Comparison of ENCODE assay signal across 25 cellular contexts in the genomic region with DNA sequence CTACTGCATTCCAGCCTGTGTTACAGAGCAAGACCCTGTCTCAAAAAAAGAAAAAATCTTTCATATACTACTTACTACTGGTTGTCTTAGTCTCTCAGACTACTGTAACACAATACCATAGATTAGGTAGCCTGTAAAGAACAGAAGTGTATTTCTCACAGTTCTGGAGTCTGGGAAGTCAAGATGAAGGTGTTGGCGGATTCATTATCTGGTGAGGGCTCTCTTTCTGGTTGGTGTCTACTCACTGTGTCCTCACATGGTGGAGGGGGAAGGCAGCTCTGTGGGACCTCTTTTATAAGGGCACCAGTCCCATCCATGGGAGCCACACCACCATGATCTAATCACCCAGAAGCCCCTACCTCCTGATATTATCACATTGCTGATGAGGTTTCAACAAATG. TPM values are rescaled to one million over a fixed set of nuclear protein-coding genes. Genes with fewer than 3 reads are reported as not detected.
DNase-seq lines count a peak whose midpoint lies in the region; ATAC-seq, FAIRE-seq and TF ChIP-seq lines count a peak whose summit lies in the region.
"Had no signal": no experiment of that assay in that cellular context is flagged by ENCODE, and none has a peak within 500 bp of the region (broad histone marks: within the 10 kb centered on the region; RNA-seq: fewer than 3 reads in every experiment).

No MANE protein-coding gene starts in this region.

- H3K9ac ChIP-seq in H9 (ENCODE audit: extremely low read depth, insufficient read length, low read length) (no peak overlapping the region), K562 (ENCODE audit: insufficient read depth in 1 of 2, low read depth in 2 of 2, low read length in 2 of 2) (no peak overlapping the region)

- H2BK20ac ChIP-seq in H9 (ENCODE audit: low read depth, low read length, poor library complexity, severe bottlenecking), result no peak overlapping the region

- TF ChIP-seq POLR2A in K562 (conservative IDR thresholded peaks at IDR 0.05), result no peak

- BruUV-seq in K562 (replicated peaks; lab: Mats Ljungman, UMichigan), result no TSS peak

- no peaks in the 10 kb centered on the region for H3K27me3 Mint-ChIP-seq in CD4-positive, CD25-positive, alpha-beta regulatory T cell
- H3K27me3 Mint-ChIP-seq in H9 (ENCODE audit: low read depth) (no peaks in the 10 kb centered on the region), mesothelial cell of epicardium (ENCODE audit: low read depth) (no peaks in the 10 kb centered on the region)
- H3K27me3 Mint-ChIP-seq: B cell had no signal

- no peak overlapping the region for H2BK120ac ChIP-seq in H9 (ENCODE audit: low read depth, low read length, poor library complexity, severe bottlenecking)

- no peak overlapping the region for H3K4me2 ChIP-seq in H9 (ENCODE audit: insufficient read depth, insufficient read length, low read length)
- H3K4me2 ChIP-seq in K562 (ENCODE audit: insufficient read depth, low read length), result no peak overlapping the region; the same call in 1 of the 2 replicates

- no peak overlapping the region for H3T11ph ChIP-seq in H9 (ENCODE audit: low read length)

- FAIRE-seq in K562 (lab: Jason Lieb, UNC), result no peak
- FAIRE-seq: A549, HepG2, RCC 7860 had no signal

- no peak overlapping the region for H4K91ac ChIP-seq in H9 (ENCODE audit: insufficient read length, low read depth, low read length)

- no peaks in the 10 kb centered on the region for H3K9me1 ChIP-seq in K562 (ENCODE audit: control insufficient read depth, insufficient read depth, low read length)

- no peak overlapping the region for H3K4me3 ChIP-seq in CD4-positive, CD25-positive, alpha-beta regulatory T cell (ENCODE audit: low read depth, low read length)
- no peak overlapping the region for H3K4me3 ChIP-seq in K562
- H3K4me3 ChIP-seq: A549, SJCRH30 had no signal

- peak overlapping the region in 2 of 3 donors; percentile 21 to 47 for H3K27ac Mint-ChIP-seq in CD4-positive, CD25-positive, alpha-beta regulatory T cell
- H3K27ac Mint-ChIP-seq in H9, result peak overlapping the region in 2 of 3 experiments; percentile 59 to 61; a peak in 3 of 7 replicates
- peak overlapping the region; percentile 59 for H3K27ac Mint-ChIP-seq in mesothelial cell of epicardium
- H3K27ac Mint-ChIP-seq: B cell had no signal

- H3K27me3 ChIP-seq in CD4-positive, CD25-positive, alpha-beta regulatory T cell (ENCODE audit: control insufficient read depth, insufficient read depth, low read length), result no peaks in the 10 kb centered on the region
- H3K27me3 ChIP-seq in H9 (ENCODE audit: insufficient read depth, low read length), result no peaks in the 10 kb centered on the region
- no peaks in the 10 kb centered on the region for H3K27me3 ChIP-seq in K562 (ENCODE audit: control insufficient read depth in 2 of 2, insufficient read depth in 2 of 2, low read length in 2 of 2)
- H3K27me3 ChIP-seq: SJCRH30 had no signal

- H2BK15ac ChIP-seq in H9 (ENCODE audit: low read depth, low read length), result no peak overlapping the region

- in situ Hi-C loops in K562 (cut with MboI), result no loop called here

- H2AFZ ChIP-seq in H9 (ENCODE audit: low read length), result no peak overlapping the region
- H2AFZ ChIP-seq in K562 (ENCODE audit: low read depth, low read length), result no peak overlapping the region

- no peak overlapping the region for H3K56ac ChIP-seq in H9 (ENCODE audit: insufficient read length, low read depth, low read length)

- H3K9me3 ChIP-seq in CD4-positive, CD25-positive, alpha-beta regulatory T cell (ENCODE audit: control insufficient read depth in 2 of 2, low read length in 2 of 2), result no peaks in the 10 kb centered on the region
- no peaks in the 10 kb centered on the region for H3K9me3 ChIP-seq in H9 (ENCODE audit: control insufficient read depth, low read depth, low read length)
- peaks cover 4% of the 10 kb centered on the region for H3K9me3 ChIP-seq in K562 (replicated peaks; ENCODE audit: control insufficient read depth, insufficient read depth, low read depth, low read length)
- H3K9me3 ChIP-seq: A549, SJCRH30 had no signal

- no peak overlapping the region for H3K14ac ChIP-seq in H9 (ENCODE audit: insufficient read depth, low read length)

- H4K20me1 ChIP-seq in H9 (ENCODE audit: control insufficient read depth, insufficient read depth, insufficient read length) (no peaks in the 10 kb centered on the region), K562 (replicated peaks; ENCODE audit: control insufficient read depth, insufficient read depth, low read length) (peaks cover 6% of the 10 kb centered on the region; the same call in 1 of the 2 replicates)

- no peak overlapping the region for H2AK5ac ChIP-seq in H9 (ENCODE audit: insufficient read length, low read length)

- H3K4me1 Mint-ChIP-seq in CD4-positive, CD25-positive, alpha-beta regulatory T cell, result peaks cover 41 to 70% (median 45%) of the 10 kb centered on the region in 4 donors
- H3K4me1 Mint-ChIP-seq in H9 (peaks cover 23 to 28% of the 10 kb centered on the region in 2 experiments), mesothelial cell of epicardium (peaks cover 9% of the 10 kb centered on the region)

- H3K4ac ChIP-seq in H9 (ENCODE audit: low read depth, low read length), result no peak overlapping the region

- no peaks in the 10 kb centered on the region for H3K4me1 ChIP-seq in CD4-positive, CD25-positive, alpha-beta regulatory T cell (ENCODE audit: control insufficient read depth, insufficient read depth, low read length, poor library complexity, severe bottlenecking)
- H3K4me1 ChIP-seq in H9 (ENCODE audit: insufficient read depth, low read length) (no peaks in the 10 kb centered on the region; the same call in 1 of the 2 replicates), K562 (replicated peaks in 1 of 2; ENCODE audit: control insufficient read depth in 2 of 2, insufficient read depth in 2 of 2, low read length in 2 of 2) (peaks cover 9 to 29% of the 10 kb centered on the region in 2 experiments)
- H3K4me1 ChIP-seq: SJCRH30 had no signal

- H4K5ac ChIP-seq in H9 (ENCODE audit: insufficient read length, low read depth, low read length), result no peak overlapping the region

- no peak for TF ChIP-seq EP300 in K562 (IDR thresholded peaks at IDR 0.05; ENCODE audit: low read length)

- POLR2A ChIA-PET in K562 (lab: Yijun Ruan, JAX), result interaction anchor here (0.7 to 1.7 kb wide), 3 partner anchors 10 to 77 kb away, joined by 3 to 9 read pairs (median 4); no protein-coding TSS in a partner anchor

- H3K18ac ChIP-seq in H9 (ENCODE audit: insufficient read length, low read depth, low read length), result no peak overlapping the region

- CTCF ChIA-PET in K562 (lab: Yijun Ruan, JAX; ENCODE audit: low intra/inter-chr PET ratio), result no interaction called here

- H2BK12ac ChIP-seq in H9 (ENCODE audit: insufficient read length, low read depth, low read length), result no peak overlapping the region

- peaks cover 6% of the 10 kb centered on the region for H3K79me1 ChIP-seq in H9 (ENCODE audit: insufficient read depth, low read depth, low read length, poor library complexity, severe bottlenecking)

- no CpG with 5 or more reads among the region's 1 CpG for WGBS in H9 (ENCODE audit: extremely low coverage, insufficient read length, low lambda C conversion rate)
- 91% methylated on average over 1 of the region's 1 CpG for WGBS in K562 (ENCODE audit: insufficient coverage, low coverage, missing lambda C conversion rate)

- no peaks in the 10 kb centered on the region for H3K23me2 ChIP-seq in H9 (ENCODE audit: insufficient read length, low read depth, low read length, poor library complexity, severe bottlenecking)

- no peak overlapping the region for H4K8ac ChIP-seq in H9 (replicated peaks; ENCODE audit: insufficient read length, low read depth, low read length)

- TF ChIP-seq RAD21 in K562 (CRISPR knock-in tag; conservative IDR thresholded peaks at IDR 0.05 in 1 of 2, IDR thresholded peaks at IDR 0.05 in 1 of 2), result no peak

- ATAC-seq in CD4-positive, CD25-positive, alpha-beta regulatory T cell (ENCODE audit: low read depth in 2 of 2), result no peak
- peak; percentile 37; the same call in 1 of the 3 replicates for ATAC-seq in K562
- no peak for ATAC-seq in GM18858 (IDR thresholded peaks at IDR 0.05; ENCODE audit: unreplicated experiment)
- ATAC-seq: A549, HepG2 had no signal

- H3K36me3 Mint-ChIP-seq in CD4-positive, CD25-positive, alpha-beta regulatory T cell, result peaks cover 20% of the 10 kb centered on the region
- H3K36me3 Mint-ChIP-seq in H9 (ENCODE audit: insufficient read depth in 1 of 3, low read depth in 3 of 3), result peaks cover 10 to 17% (median 17%) of the 10 kb centered on the region in 3 experiments; a peak in 6 of 7 replicates
- peaks cover 11% of the 10 kb centered on the region for H3K36me3 Mint-ChIP-seq in mesothelial cell of epicardium

- H3K36me3 ChIP-seq in CD4-positive, CD25-positive, alpha-beta regulatory T cell (ENCODE audit: control insufficient read depth, insufficient read depth, low read length), result peaks cover 29% of the 10 kb centered on the region
- H3K36me3 ChIP-seq in K562 (ENCODE audit: control insufficient read depth, insufficient read depth, low read length), result peaks cover 14% of the 10 kb centered on the region; the same call in 2 of the 3 replicates

- H3K4me3 Mint-ChIP-seq in CD4-positive, CD25-positive, alpha-beta regulatory T cell, result peak overlapping the region in 1 of 4 donors; percentile 22
- H3K4me3 Mint-ChIP-seq in H9 (no peak overlapping the region), mesothelial cell of epicardium (no peak overlapping the region)
- H3K4me3 Mint-ChIP-seq: B cell, CD14-positive monocyte had no signal

- H3K23ac ChIP-seq in H9 (ENCODE audit: insufficient read length, low read depth, low read length), result no peak overlapping the region

- H3K27ac ChIP-seq in CD4-positive, CD25-positive, alpha-beta regulatory T cell (ENCODE audit: insufficient read depth, low read length, poor library complexity, severe bottlenecking), result no peak overlapping the region
- H3K27ac ChIP-seq in H9 (ENCODE audit: insufficient read length, low read depth, low read length), result no peak overlapping the region
- peak overlapping the region; percentile 30; the same call in 1 of the 3 replicates for H3K27ac ChIP-seq in K562 (ENCODE audit: extremely low read depth, low read depth, low read length)
- H3K27ac ChIP-seq: A549, SJCRH30 had no signal

- H3K79me2 ChIP-seq in H9 (ENCODE audit: insufficient read depth, low read length) (peaks cover 3% of the 10 kb centered on the region; the same call in 1 of the 2 replicates), K562 (ENCODE audit: control insufficient read depth, insufficient read depth, low read length) (peaks cover 81% of the 10 kb centered on the region)

- intact Hi-C loops in K562 (cut with micrococcal nuclease), result no loop called here

- H3K9me3 Mint-ChIP-seq in CD4-positive, CD25-positive, alpha-beta regulatory T cell, result peaks cover 0 to 2% (median 0%) of the 10 kb centered on the region in 7 donors
- no peaks in the 10 kb centered on the region; a peak in 1 of 5 replicates for H3K9me3 Mint-ChIP-seq in H9
- H3K9me3 Mint-ChIP-seq in mesothelial cell of epicardium, result no peaks in the 10 kb centered on the region

- no peak overlapping the region for H2BK5ac ChIP-seq in H9 (ENCODE audit: insufficient read length, low read length)

- DNase-seq in CD4-positive, CD25-positive, alpha-beta regulatory T cell, result no peak
- DNase-seq in H9 (no peak), K562 (ENCODE audit: extremely low read depth in 1 of 4, low spot score in 3 of 4) (no peak), mesothelial cell of epicardium (ENCODE audit: low spot score in 2 of 2, unreplicated experiment in 2 of 2) (no peak), CD1c-positive myeloid dendritic cell (ENCODE audit: extremely low spot score) (no peak), NCI-H748 treated with DMSO at 0.1 percent for 48 hours (lab: John Stamatoyannopoulos, UW) (no peak)
- DNase-seq: COR-L47, DMS79, H7, KG1, NCI-H1105, NCI-H146, NCI-H2029, NCI-H2171, NCI-H345, NCI-H524, NCI-H82, OCI-M1, SJCRH30 had no signal

- TF ChIP-seq CTCF in H9 (conservative IDR thresholded peaks at IDR 0.05) (no peak), K562 (IDR thresholded peaks at IDR 0.05 in 2 of 3, conservative IDR thresholded peaks at IDR 0.05 in 1 of 3; ENCODE audit: insufficient read depth in 2 of 3, low read depth in 1 of 3, low read length in 3 of 3) (no peak), mesothelial cell of epicardium (IDR thresholded peaks at IDR 0.05; ENCODE audit: unreplicated experiment) (no peak)

RNA-seq across cellular contexts. Expression of gene WDR20, which starts 14.4 kb away (rescaled TPM):
- total RNA-seq in CD4-positive, CD25-positive, alpha-beta regulatory T cell, result 66.7 TPM
- polyA plus RNA-seq in CD4-positive, CD25-positive, alpha-beta regulatory T cell, result 10 to 100 TPM; 13.0 to 19.8 (median 18.0) TPM
- 31.6 and 35.2 TPM in 2 replicates for total RNA-seq in H9 (2021)
- 40.2 and 51.8 TPM in 2 replicates for total RNA-seq in K562 (2011; cell fraction: chromatin; rRNA removed; ENCODE audit: low replicate concordance)
- 22.0 and 24.1 TPM in 2 replicates for total RNA-seq in K562 (2011; cell fraction: nucleolus; rRNA removed)
- total RNA-seq in K562 (2011; cell fraction: nucleoplasm; rRNA removed), result 41.4 and 49.4 TPM in 2 replicates
- 8.0 and 9.6 TPM in 2 replicates for total RNA-seq in K562 (2014; rRNA removed)
- total RNA-seq in K562 (2014; rRNA removed; fragmentation: Illumina TruSeq; extraction: Trizol), result 12.1 and 13.9 TPM in 2 replicates
- 14.7 and 15.3 TPM in 2 replicates for total RNA-seq in K562 (2015; rRNA removed; fragmentation: Illumina TruSeq; extraction: Trizol)
- total RNA-seq in K562 (2021), result 13.3 and 16.6 TPM in 2 replicates
- 10.0 and 11.8 TPM in 2 replicates for polyA plus RNA-seq in K562 (2011; rRNA removed)
- 8.6 and 8.7 TPM in 2 replicates for polyA plus RNA-seq in K562 (2011; cell fraction: cytosol; rRNA removed)
- 12.1 and 12.4 TPM in 2 replicates for polyA plus RNA-seq in K562 (2011; cell fraction: nucleus; rRNA removed)
- 7.8 and 9.6 TPM in 2 replicates for polyA plus RNA-seq in K562 (2012)
- polyA plus RNA-seq in K562 (2014; fragmentation: Illumina TruSeq; extraction: Trizol), result 10.2 and 10.5 TPM in 2 replicates
- polyA plus RNA-seq in K562 (2014; fragmentation: Nextera tagmentation; extraction: Ambion mirVana), result 10 to 100 TPM in 1 of 2 experiments, 1 to 10 TPM in 1; 7.0 to 12.1 TPM
- polyA plus RNA-seq in K562 (2014; rRNA removed), result 9.4 and 11.7 TPM in 2 replicates
- 23.3 and 23.9 TPM in 2 replicates for polyA minus RNA-seq in K562 (2011; rRNA and poly(A)+ RNA removed)
- polyA minus RNA-seq in K562 (2011; cell fraction: cytosol; rRNA and poly(A)+ RNA removed), result 11.5 and 17.4 TPM in 2 replicates
- 7.7 and 15.2 TPM in 2 replicates for polyA minus RNA-seq in K562 (2011; cell fraction: nucleus; rRNA and poly(A)+ RNA removed)
- 39.2 to 41.5 TPM (median 39.5 TPM) in 3 replicates for total RNA-seq in mesothelial cell of epicardium
